8 cellular contexts compared by ENCODE assay signal in genomic region chr3:20060924-20061323, GRCh38. TPM values are rescaled to one million over a fixed set of nuclear protein-coding genes. Genes with fewer than 3 reads are reported as not detected.
DNase-seq lines count a peak whose midpoint lies in the region; ATAC-seq and TF ChIP-seq lines count a peak whose summit lies in the region.

No MANE protein-coding gene starts in this region.

- TF ChIP-seq EP300 in Ishikawa (IDR thresholded peaks at IDR 0.05; ENCODE audit: borderline replicate concordance): no peak

- no peaks in the 10 kb centered on the region for H3K27me3 Mint-ChIP-seq in central memory CD8-positive, alpha-beta T cell

- no peaks in the 10 kb centered on the region for H3K36me3 ChIP-seq in ACC112 (ENCODE audit: insufficient read depth, low read length)

- intact Hi-C loops in sciatic nerve (cut with DNase I): no loop called here

- H3K27ac Mint-ChIP-seq in central memory CD8-positive, alpha-beta T cell (ENCODE audit: low read depth): peak overlapping the region; percentile 51

- peaks cover 2% of the 10 kb centered on the region for H3K79me2 ChIP-seq in ACC112 (ENCODE audit: control insufficient read depth, insufficient read depth, low read length, unreplicated experiment)

- H3K27ac ChIP-seq in ACC112 (ENCODE audit: low read depth, low read length): peak overlapping the region; percentile 64

- peaks cover 5% of the 10 kb centered on the region for H3K36me3 Mint-ChIP-seq in central memory CD8-positive, alpha-beta T cell (ENCODE audit: insufficient read depth)

- POLR2A ChIA-PET in GM10248 (lab: Yijun Ruan, JAX): no interaction called here

- CTCF ChIA-PET in GM10248 (lab: Yijun Ruan, JAX): no interaction called here

- H3K9me3 Mint-ChIP-seq in central memory CD8-positive, alpha-beta T cell: no peaks in the 10 kb centered on the region

- DNase-seq in central memory CD8-positive, alpha-beta T cell (ENCODE audit: low spot score in 2 of 2): no peak
- DNase-seq in sciatic nerve (ENCODE audit: low spot score) (no peak), retina (no peak), GM10248 (ENCODE audit: extremely low spot score) (no peak), cerebellar nuclear complex (lab: John Stamatoyannopoulos, UW) (no peak)

- H3K27me3 ChIP-seq in ACC112 (ENCODE audit: insufficient read depth, low read length): no peaks in the 10 kb centered on the region

- H3K4me1 Mint-ChIP-seq in central memory CD8-positive, alpha-beta T cell: peaks cover 52% of the 10 kb centered on the region

- TF ChIP-seq CTCF in GM10248 (IDR thresholded peaks at IDR 0.05; ENCODE audit: control extremely low read depth, extremely low read depth, low read depth, missing control alignments): no peak

- no peak for TF ChIP-seq RAD21 in Ishikawa (IDR thresholded peaks at IDR 0.05; ENCODE audit: low read depth)

- H2AFZ ChIP-seq in ACC112 (ENCODE audit: low read length, unreplicated experiment): peak overlapping the region; percentile 82

- peak; percentile 69 for ATAC-seq in GM19463 (IDR thresholded peaks at IDR 0.05; ENCODE audit: unreplicated experiment)
- ATAC-seq in central memory CD8-positive, alpha-beta T cell (replicated peaks; ENCODE audit: extremely low read depth, poor library complexity, severe bottlenecking): no peak
- peak; percentile 86 for ATAC-seq in sciatic nerve

- H3K4me3 Mint-ChIP-seq in central memory CD8-positive, alpha-beta T cell: peak overlapping the region; percentile 14

- peak overlapping the region; percentile 75 for H3K4me3 ChIP-seq in ACC112 (ENCODE audit: low read depth, low read length)

- peaks cover 30% of the 10 kb centered on the region for H3K4me1 ChIP-seq in ACC112 (ENCODE audit: control insufficient read depth, insufficient read depth, low read length, unreplicated experiment)

TF ChIP-seq in Ishikawa, 13 proteins besides CTCF, POLR2A, EP300 and RAD21:
- TF ChIP-seq ZBTB7A (IDR thresholded peaks at IDR 0.05; ENCODE audit: low read depth): no peak
- no peak for TF ChIP-seq EGR1 (IDR thresholded peaks at IDR 0.05)
- TF ChIP-seq, protein P1, sequence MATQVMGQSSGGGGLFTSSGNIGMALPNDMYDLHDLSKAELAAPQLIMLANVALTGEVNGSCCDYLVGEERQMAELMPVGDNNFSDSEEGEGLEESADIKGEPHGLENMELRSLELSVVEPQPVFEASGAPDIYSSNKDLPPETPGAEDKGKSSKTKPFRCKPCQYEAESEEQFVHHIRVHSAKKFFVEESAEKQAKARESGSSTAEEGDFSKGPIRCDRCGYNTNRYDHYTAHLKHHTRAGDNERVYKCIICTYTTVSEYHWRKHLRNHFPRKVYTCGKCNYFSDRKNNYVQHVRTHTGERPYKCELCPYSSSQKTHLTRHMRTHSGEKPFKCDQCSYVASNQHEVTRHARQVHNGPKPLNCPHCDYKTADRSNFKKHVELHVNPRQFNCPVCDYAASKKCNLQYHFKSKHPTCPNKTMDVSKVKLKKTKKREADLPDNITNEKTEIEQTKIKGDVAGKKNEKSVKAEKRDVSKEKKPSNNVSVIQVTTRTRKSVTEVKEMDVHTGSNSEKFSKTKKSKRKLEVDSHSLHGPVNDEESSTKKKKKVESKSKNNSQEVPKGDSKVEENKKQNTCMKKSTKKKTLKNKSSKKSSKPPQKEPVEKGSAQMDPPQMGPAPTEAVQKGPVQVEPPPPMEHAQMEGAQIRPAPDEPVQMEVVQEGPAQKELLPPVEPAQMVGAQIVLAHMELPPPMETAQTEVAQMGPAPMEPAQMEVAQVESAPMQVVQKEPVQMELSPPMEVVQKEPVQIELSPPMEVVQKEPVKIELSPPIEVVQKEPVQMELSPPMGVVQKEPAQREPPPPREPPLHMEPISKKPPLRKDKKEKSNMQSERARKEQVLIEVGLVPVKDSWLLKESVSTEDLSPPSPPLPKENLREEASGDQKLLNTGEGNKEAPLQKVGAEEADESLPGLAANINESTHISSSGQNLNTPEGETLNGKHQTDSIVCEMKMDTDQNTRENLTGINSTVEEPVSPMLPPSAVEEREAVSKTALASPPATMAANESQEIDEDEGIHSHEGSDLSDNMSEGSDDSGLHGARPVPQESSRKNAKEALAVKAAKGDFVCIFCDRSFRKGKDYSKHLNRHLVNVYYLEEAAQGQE (IDR thresholded peaks at IDR 0.05; ENCODE audit: low read depth): no peak
- peak; percentile 65; the same call in 1 of the 2 replicates for TF ChIP-seq CEBPB (IDR thresholded peaks at IDR 0.05)
- TF ChIP-seq CREB1 (IDR thresholded peaks at IDR 0.05; ENCODE audit: low read depth): no peak
- no peak for TF ChIP-seq NFIC (IDR thresholded peaks at IDR 0.05)
- no peak for TF ChIP-seq FOXM1 (IDR thresholded peaks at IDR 0.05; ENCODE audit: borderline replicate concordance, low read depth)
- TF ChIP-seq USF1 (IDR thresholded peaks at IDR 0.05): no peak
- TF ChIP-seq TCF12 (IDR thresholded peaks at IDR 0.05; ENCODE audit: low read depth): no peak

RNA-seq across cellular contexts. Expression of gene KAT2B, which starts 20.7 kb away (rescaled TPM):
- 69.9 TPM for total RNA-seq in sciatic nerve

RNA-seq across cellular contexts. Expression of gene PP2D1, which starts 48.9 kb away (rescaled TPM):
- total RNA-seq in sciatic nerve: not detected
